8 cellular contexts compared by ENCODE assay signal in the genomic region with DNA sequence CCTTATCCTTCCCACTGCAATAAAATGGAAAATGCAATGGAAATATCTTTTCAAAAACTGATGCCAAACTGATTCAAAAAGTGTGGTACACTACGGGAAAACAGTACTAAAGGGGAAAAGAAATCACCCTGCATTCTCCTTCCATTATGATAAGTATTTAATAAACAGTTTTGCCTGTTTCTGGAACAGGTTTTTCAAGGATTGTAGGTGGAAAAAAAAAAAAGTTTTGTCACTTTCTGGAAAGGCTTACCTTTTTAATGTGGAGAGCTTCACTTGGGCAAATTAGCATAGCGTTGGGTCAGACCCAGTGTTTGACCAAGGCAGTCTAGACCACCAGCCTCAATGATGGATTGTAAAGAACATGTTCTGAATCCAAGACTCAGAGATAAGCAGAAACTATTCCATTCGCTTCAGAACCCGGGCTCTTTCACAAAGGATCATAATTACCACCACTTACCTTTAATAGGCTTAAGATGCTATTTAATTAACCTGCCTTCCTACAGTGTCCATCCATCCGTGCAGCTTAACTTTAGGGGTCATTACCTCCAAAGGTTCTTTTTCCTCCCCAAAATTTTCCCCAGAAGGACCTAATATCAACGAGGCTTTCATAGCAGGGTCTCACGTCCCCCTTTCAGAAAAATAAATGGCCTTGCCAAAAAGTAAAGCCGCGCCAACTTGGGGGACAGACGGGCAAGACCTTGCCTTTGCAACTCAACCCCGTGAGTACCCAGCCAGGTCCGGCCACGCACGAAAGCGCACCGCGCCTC. TPM values are rescaled to one million over a fixed set of nuclear protein-coding genes. Genes with fewer than 3 reads are reported as not detected.
DNase-seq lines count a peak whose midpoint lies in the region; ATAC-seq and TF ChIP-seq lines count a peak whose summit lies in the region.

No MANE protein-coding gene starts in this region.

- TF ChIP-seq CTCF in DND-41 (IDR thresholded peaks at IDR 0.05; ENCODE audit: borderline replicate concordance, extremely low read depth, low read length, poor library complexity, severe bottlenecking) (no peak), osteocyte (IDR thresholded peaks at IDR 0.05) (no peak)

- H3K9me3 Mint-ChIP-seq in osteocyte (ENCODE audit: unreplicated experiment): no peaks in the 10 kb centered on the region

- H3K27ac ChIP-seq in DND-41 (ENCODE audit: low read length): peak overlapping the region; percentile 84

- H3K36me3 ChIP-seq in DND-41 (ENCODE audit: insufficient read depth, low read length): no peaks in the 10 kb centered on the region; the same call in 1 of the 2 replicates
- no peaks in the 10 kb centered on the region for H3K36me3 ChIP-seq in endocrine pancreas (ENCODE audit: control insufficient read depth, insufficient read depth, low read length)

- H3K4me3 Mint-ChIP-seq in osteocyte (ENCODE audit: unreplicated experiment): peak overlapping the region; percentile 94

- H3K27me3 ChIP-seq in DND-41 (ENCODE audit: insufficient read depth, low read length, poor library complexity) (no peaks in the 10 kb centered on the region), endocrine pancreas (ENCODE audit: control insufficient read depth, insufficient read depth, low read length) (no peaks in the 10 kb centered on the region)

- peaks cover 52% of the 10 kb centered on the region for H3K4me1 Mint-ChIP-seq in osteocyte (ENCODE audit: unreplicated experiment)

- no peak for DNase-seq in DND-41
- peak; percentile 5 for DNase-seq in NCI-H69 (lab: John Stamatoyannopoulos, UW)
- DNase-seq in osteocyte (ENCODE audit: extremely low spot score, unreplicated experiment): no peak
- DNase-seq in SKM-1 treated with dmso at 0.1 percent for 144 hours (lab: John Stamatoyannopoulos, UW; ENCODE audit: unreplicated experiment): no peak
- DNase-seq in GM19238 (ENCODE audit: insufficient read length, low spot score): no peak

- peaks cover 9% of the 10 kb centered on the region; the same call in 1 of the 2 replicates for H4K20me1 ChIP-seq in DND-41 (ENCODE audit: insufficient read depth, low read length)

- H3K4me1 ChIP-seq in DND-41 (ENCODE audit: insufficient read depth, low read length): peaks cover 31% of the 10 kb centered on the region
- H3K4me1 ChIP-seq in endocrine pancreas (ENCODE audit: control insufficient read depth, insufficient read depth, low read length): peaks cover 9% of the 10 kb centered on the region

- no peaks in the 10 kb centered on the region for H3K27me3 Mint-ChIP-seq in osteocyte (ENCODE audit: unreplicated experiment)

- H3K9me3 ChIP-seq in DND-41 (ENCODE audit: insufficient read depth, low read length, severe bottlenecking): no peaks in the 10 kb centered on the region
- H3K9me3 ChIP-seq in endocrine pancreas (ENCODE audit: control insufficient read depth, low read length): no peaks in the 10 kb centered on the region

- H2AFZ ChIP-seq in DND-41 (ENCODE audit: low read depth, low read length): peak overlapping the region; percentile 91

- H3K4me3 ChIP-seq in DND-41 (ENCODE audit: low read depth in 1 of 2, low read length in 2 of 2) (peak overlapping the region; percentile 93 to 95), endocrine pancreas (ENCODE audit: control insufficient read depth, insufficient read depth, low read length) (peak overlapping the region; percentile 91)

- peak overlapping the region; percentile 96 for H3K4me2 ChIP-seq in DND-41 (ENCODE audit: insufficient read depth, low read length)

- H3K9ac ChIP-seq in DND-41 (ENCODE audit: low read depth, low read length): peak overlapping the region; percentile 85
- peak overlapping the region; percentile 69 for H3K9ac ChIP-seq in endocrine pancreas (ENCODE audit: control insufficient read depth, insufficient read depth, low read length)

- H3K79me2 ChIP-seq in DND-41 (ENCODE audit: insufficient read depth, low read length): peaks cover 42% of the 10 kb centered on the region

- ATAC-seq in DND-41 (ENCODE audit: insufficient read depth, low read depth) (no peak), HG02610 (IDR thresholded peaks at IDR 0.05; ENCODE audit: unreplicated experiment) (no peak), GM18909 (IDR thresholded peaks at IDR 0.05; ENCODE audit: poor library complexity, unreplicated experiment) (no peak)

- H3K27ac Mint-ChIP-seq in osteocyte (ENCODE audit: unreplicated experiment): peak overlapping the region; percentile 76

- no peaks in the 10 kb centered on the region for H3K36me3 Mint-ChIP-seq in osteocyte (ENCODE audit: unreplicated experiment)

RNA-seq across cellular contexts. Expression of a gene that starts 1.0 kb away (rescaled TPM):
- total RNA-seq in osteocyte: 83.2 and 85.5 TPM in 2 replicates
